Comparison of ENCODE assay signal across 1 cellular context in the genomic region with DNA sequence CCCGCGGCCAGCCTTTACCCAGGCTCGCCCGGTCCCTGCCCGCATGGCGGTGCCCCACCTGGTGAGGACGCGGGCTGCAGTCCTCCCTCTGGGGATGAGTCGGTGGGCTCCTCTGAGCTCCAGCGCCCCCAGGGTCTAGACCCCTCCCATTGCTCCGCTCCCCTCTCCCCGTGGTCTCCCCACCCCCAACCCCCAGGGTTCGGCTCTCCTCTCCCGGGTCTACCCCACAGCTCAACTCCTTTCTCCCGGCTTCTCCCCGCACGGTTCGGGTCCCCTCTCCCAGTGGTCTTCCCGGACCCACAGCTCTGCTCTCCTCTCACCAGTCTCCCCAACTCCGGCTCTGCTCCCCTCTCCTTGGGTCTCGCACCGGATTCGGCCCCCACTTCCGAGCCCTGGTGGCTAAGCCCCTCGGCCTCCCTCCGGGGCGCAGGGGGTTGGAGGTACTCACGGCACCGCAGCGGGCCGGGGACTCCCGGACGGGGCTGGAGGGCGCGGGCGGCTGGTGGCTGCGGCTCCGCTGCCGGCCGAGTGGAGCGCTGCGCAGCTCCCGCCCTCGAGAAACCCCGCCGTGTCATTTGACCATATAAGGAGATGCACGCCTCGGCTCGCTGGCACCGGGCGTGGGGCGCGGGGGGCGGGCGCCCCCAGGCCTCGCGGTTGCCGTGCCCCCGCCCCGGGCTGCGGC.
A peak's percentile ranks its signal among the peaks of the same experiment; 100 is the strongest.
TF ChIP-seq lines count a peak whose summit lies in the region.

A gene with protein sequence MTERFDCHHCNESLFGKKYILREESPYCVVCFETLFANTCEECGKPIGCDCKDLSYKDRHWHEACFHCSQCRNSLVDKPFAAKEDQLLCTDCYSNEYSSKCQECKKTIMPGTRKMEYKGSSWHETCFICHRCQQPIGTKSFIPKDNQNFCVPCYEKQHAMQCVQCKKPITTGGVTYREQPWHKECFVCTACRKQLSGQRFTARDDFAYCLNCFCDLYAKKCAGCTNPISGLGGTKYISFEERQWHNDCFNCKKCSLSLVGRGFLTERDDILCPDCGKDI (minus strand): TSS at position 530 of the 685 bp plus-strand sequence. CDS start 12,535 bp downstream, outside the sequence.

TF ChIP-seq in HepG2, 621 proteins besides CTCF, POLR2A, EP300 and RAD21 (continued from another document and continues in another):
- TF ChIP-seq, protein P1, sequence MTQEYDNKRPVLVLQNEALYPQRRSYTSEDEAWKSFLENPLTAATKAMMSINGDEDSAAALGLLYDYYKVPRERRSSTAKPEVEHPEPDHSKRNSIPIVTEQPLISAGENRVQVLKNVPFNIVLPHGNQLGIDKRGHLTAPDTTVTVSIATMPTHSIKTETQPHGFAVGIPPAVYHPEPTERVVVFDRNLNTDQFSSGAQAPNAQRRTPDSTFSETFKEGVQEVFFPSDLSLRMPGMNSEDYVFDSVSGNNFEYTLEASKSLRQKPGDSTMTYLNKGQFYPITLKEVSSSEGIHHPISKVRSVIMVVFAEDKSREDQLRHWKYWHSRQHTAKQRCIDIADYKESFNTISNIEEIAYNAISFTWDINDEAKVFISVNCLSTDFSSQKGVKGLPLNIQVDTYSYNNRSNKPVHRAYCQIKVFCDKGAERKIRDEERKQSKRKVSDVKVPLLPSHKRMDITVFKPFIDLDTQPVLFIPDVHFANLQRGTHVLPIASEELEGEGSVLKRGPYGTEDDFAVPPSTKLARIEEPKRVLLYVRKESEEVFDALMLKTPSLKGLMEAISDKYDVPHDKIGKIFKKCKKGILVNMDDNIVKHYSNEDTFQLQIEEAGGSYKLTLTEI (CRISPR knock-in tag; conservative IDR thresholded peaks at IDR 0.05): no peak
- TF ChIP-seq, protein P2, sequence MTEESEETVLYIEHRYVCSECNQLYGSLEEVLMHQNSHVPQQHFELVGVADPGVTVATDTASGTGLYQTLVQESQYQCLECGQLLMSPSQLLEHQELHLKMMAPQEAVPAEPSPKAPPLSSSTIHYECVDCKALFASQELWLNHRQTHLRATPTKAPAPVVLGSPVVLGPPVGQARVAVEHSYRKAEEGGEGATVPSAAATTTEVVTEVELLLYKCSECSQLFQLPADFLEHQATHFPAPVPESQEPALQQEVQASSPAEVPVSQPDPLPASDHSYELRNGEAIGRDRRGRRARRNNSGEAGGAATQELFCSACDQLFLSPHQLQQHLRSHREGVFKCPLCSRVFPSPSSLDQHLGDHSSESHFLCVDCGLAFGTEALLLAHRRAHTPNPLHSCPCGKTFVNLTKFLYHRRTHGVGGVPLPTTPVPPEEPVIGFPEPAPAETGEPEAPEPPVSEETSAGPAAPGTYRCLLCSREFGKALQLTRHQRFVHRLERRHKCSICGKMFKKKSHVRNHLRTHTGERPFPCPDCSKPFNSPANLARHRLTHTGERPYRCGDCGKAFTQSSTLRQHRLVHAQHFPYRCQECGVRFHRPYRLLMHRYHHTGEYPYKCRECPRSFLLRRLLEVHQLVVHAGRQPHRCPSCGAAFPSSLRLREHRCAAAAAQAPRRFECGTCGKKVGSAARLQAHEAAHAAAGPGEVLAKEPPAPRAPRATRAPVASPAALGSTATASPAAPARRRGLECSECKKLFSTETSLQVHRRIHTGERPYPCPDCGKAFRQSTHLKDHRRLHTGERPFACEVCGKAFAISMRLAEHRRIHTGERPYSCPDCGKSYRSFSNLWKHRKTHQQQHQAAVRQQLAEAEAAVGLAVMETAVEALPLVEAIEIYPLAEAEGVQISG (CRISPR knock-in tag; IDR thresholded peaks at IDR 0.05): peak; percentile 70
- no peak for TF ChIP-seq ZNF737 (CRISPR knock-in tag; IDR thresholded peaks at IDR 0.05; ENCODE audit: borderline replicate concordance)
- no peak for TF ChIP-seq NBN (conservative IDR thresholded peaks at IDR 0.05)
- no peak for TF ChIP-seq SRSF1 (optimal IDR thresholded peaks at IDR 0.05; ENCODE audit: low read depth, low read length)
- TF ChIP-seq, protein P3, sequence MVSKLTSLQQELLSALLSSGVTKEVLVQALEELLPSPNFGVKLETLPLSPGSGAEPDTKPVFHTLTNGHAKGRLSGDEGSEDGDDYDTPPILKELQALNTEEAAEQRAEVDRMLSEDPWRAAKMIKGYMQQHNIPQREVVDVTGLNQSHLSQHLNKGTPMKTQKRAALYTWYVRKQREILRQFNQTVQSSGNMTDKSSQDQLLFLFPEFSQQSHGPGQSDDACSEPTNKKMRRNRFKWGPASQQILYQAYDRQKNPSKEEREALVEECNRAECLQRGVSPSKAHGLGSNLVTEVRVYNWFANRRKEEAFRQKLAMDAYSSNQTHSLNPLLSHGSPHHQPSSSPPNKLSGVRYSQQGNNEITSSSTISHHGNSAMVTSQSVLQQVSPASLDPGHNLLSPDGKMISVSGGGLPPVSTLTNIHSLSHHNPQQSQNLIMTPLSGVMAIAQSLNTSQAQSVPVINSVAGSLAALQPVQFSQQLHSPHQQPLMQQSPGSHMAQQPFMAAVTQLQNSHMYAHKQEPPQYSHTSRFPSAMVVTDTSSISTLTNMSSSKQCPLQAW (CRISPR knock-in tag; IDR thresholded peaks at IDR 0.05): no peak
- TF ChIP-seq TEAD3 (CRISPR knock-in tag; optimal IDR thresholded peaks at IDR 0.05; ENCODE audit: borderline replicate concordance): no peak
- peak; percentile 54; the same call in 1 of the 2 replicates for TF ChIP-seq GABPB1 (CRISPR knock-in tag; IDR thresholded peaks at IDR 0.05)
- no peak for TF ChIP-seq SRSF9 (IDR thresholded peaks at IDR 0.05; ENCODE audit: borderline replicate concordance, insufficient read depth, low read depth, low read length, poor library complexity, severe bottlenecking)
- TF ChIP-seq MAF1 (CRISPR knock-in tag; IDR thresholded peaks at IDR 0.05; ENCODE audit: borderline replicate concordance): no peak
- TF ChIP-seq, protein P4, sequence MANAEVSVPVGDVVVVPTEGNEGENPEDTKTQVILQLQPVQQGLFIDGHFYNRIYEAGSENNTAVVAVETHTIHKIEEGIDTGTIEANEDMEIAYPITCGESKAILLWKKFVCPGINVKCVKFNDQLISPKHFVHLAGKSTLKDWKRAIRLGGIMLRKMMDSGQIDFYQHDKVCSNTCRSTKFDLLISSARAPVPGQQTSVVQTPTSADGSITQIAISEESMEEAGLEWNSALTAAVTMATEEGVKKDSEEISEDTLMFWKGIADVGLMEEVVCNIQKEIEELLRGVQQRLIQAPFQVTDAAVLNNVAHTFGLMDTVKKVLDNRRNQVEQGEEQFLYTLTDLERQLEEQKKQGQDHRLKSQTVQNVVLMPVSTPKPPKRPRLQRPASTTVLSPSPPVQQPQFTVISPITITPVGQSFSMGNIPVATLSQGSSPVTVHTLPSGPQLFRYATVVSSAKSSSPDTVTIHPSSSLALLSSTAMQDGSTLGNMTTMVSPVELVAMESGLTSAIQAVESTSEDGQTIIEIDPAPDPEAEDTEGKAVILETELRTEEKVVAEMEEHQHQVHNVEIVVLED (CRISPR knock-in tag; IDR thresholded peaks at IDR 0.05; ENCODE audit: borderline replicate concordance): no peak
- TF ChIP-seq NR2F2 (IDR thresholded peaks at IDR 0.05; ENCODE audit: borderline replicate concordance, low read depth): no peak
- no peak for TF ChIP-seq MTF1 (CRISPR knock-in tag; IDR thresholded peaks at IDR 0.05)
- peak; percentile 51 for TF ChIP-seq YEATS4 (CRISPR knock-in tag; IDR thresholded peaks at IDR 0.05; ENCODE audit: borderline replicate concordance)
- TF ChIP-seq, protein P5, sequence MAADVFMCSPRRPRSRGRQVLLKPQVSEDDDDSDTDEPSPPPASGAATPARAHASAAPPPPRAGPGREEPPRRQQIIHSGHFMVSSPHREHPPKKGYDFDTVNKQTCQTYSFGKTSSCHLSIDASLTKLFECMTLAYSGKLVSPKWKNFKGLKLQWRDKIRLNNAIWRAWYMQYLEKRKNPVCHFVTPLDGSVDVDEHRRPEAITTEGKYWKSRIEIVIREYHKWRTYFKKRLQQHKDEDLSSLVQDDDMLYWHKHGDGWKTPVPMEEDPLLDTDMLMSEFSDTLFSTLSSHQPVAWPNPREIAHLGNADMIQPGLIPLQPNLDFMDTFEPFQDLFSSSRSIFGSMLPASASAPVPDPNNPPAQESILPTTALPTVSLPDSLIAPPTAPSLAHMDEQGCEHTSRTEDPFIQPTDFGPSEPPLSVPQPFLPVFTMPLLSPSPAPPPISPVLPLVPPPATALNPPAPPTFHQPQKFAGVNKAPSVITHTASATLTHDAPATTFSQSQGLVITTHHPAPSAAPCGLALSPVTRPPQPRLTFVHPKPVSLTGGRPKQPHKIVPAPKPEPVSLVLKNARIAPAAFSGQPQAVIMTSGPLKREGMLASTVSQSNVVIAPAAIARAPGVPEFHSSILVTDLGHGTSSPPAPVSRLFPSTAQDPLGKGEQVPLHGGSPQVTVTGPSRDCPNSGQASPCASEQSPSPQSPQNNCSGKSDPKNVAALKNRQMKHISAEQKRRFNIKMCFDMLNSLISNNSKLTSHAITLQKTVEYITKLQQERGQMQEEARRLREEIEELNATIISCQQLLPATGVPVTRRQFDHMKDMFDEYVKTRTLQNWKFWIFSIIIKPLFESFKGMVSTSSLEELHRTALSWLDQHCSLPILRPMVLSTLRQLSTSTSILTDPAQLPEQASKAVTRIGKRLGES (CRISPR knock-in tag; IDR thresholded peaks at IDR 0.05; ENCODE audit: borderline replicate concordance): no peak
- TF ChIP-seq ZNF841 (CRISPR knock-in tag; IDR thresholded peaks at IDR 0.05; ENCODE audit: borderline replicate concordance): peak; percentile 79; the same call in 1 of the 2 replicates
- TF ChIP-seq KDM1A (CRISPR knock-in tag; IDR thresholded peaks at IDR 0.05): no peak
- no peak for TF ChIP-seq PHF5A (CRISPR knock-in tag; IDR thresholded peaks at IDR 0.05; ENCODE audit: low read depth, unreplicated experiment)
- 0 out of 2 replicates have a peak, but pooled peaks have one; percentile 42 for TF ChIP-seq ZNF441 (CRISPR knock-in tag; IDR thresholded peaks at IDR 0.05; ENCODE audit: borderline replicate concordance)
- no peak for TF ChIP-seq ZNF83 (CRISPR knock-in tag; IDR thresholded peaks at IDR 0.05; ENCODE audit: borderline replicate concordance)
- no peak for TF ChIP-seq ZNF256 (CRISPR knock-in tag; conservative IDR thresholded peaks at IDR 0.05)
- TF ChIP-seq TOPORS (CRISPR knock-in tag; IDR thresholded peaks at IDR 0.05): 0 out of 2 replicates have a peak, but pooled peaks have one; percentile 42
- no peak for TF ChIP-seq HDAC6 (IDR thresholded peaks at IDR 0.05; ENCODE audit: low read depth, low read length)
- TF ChIP-seq, protein P6, sequence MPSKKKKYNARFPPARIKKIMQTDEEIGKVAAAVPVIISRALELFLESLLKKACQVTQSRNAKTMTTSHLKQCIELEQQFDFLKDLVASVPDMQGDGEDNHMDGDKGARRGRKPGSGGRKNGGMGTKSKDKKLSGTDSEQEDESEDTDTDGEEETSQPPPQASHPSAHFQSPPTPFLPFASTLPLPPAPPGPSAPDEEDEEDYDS (CRISPR knock-in tag; IDR thresholded peaks at IDR 0.05): no peak
- TF ChIP-seq NFYC (CRISPR knock-in tag; IDR thresholded peaks at IDR 0.05): no peak
- no peak; the same call in 1 of the 2 replicates for TF ChIP-seq HNF4G (IDR thresholded peaks at IDR 0.05; ENCODE audit: borderline replicate concordance, low read depth, low read length)
- TF ChIP-seq HNF4G (CRISPR knock-in tag; IDR thresholded peaks at IDR 0.05; ENCODE audit: borderline replicate concordance, low read depth): no peak
- TF ChIP-seq TSC22D2 (CRISPR knock-in tag; IDR thresholded peaks at IDR 0.05; ENCODE audit: borderline replicate concordance): no peak
- TF ChIP-seq, protein P7, sequence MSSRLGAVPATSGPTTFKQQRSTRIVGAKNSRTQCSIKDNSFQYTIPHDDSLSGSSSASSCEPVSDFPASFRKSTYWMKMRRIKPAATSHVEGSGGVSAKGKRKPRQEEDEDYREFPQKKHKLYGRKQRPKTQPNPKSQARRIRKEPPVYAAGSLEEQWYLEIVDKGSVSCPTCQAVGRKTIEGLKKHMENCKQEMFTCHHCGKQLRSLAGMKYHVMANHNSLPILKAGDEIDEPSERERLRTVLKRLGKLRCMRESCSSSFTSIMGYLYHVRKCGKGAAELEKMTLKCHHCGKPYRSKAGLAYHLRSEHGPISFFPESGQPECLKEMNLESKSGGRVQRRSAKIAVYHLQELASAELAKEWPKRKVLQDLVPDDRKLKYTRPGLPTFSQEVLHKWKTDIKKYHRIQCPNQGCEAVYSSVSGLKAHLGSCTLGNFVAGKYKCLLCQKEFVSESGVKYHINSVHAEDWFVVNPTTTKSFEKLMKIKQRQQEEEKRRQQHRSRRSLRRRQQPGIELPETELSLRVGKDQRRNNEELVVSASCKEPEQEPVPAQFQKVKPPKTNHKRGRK (CRISPR knock-in tag; IDR thresholded peaks at IDR 0.05): no peak
- TF ChIP-seq, protein P8, sequence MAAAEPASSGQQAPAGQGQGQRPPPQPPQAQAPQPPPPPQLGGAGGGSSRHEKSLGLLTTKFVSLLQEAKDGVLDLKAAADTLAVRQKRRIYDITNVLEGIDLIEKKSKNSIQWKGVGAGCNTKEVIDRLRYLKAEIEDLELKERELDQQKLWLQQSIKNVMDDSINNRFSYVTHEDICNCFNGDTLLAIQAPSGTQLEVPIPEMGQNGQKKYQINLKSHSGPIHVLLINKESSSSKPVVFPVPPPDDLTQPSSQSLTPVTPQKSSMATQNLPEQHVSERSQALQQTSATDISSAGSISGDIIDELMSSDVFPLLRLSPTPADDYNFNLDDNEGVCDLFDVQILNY (CRISPR knock-in tag; conservative IDR thresholded peaks at IDR 0.05): peak; percentile 67; the same call in 1 of the 2 replicates
- TF ChIP-seq ZNF572 (CRISPR knock-in tag; IDR thresholded peaks at IDR 0.05): 0 out of 2 replicates have a peak, but pooled peaks have one; percentile 17
- no peak for TF ChIP-seq ZNF850 (CRISPR knock-in tag; conservative IDR thresholded peaks at IDR 0.05)
- no peak for TF ChIP-seq ZNF160 (CRISPR knock-in tag; IDR thresholded peaks at IDR 0.05)
- TF ChIP-seq FOXA3 (CRISPR knock-in tag; IDR thresholded peaks at IDR 0.05): no peak; the same call in 1 of the 2 replicates
- no peak for TF ChIP-seq PAWR (CRISPR knock-in tag; IDR thresholded peaks at IDR 0.05; ENCODE audit: borderline replicate concordance)
- TF ChIP-seq FOXP1 (IDR thresholded peaks at IDR 0.05): no peak
- no peak for TF ChIP-seq FOXP1 (CRISPR knock-in tag; IDR thresholded peaks at IDR 0.05)
- no peak for TF ChIP-seq DNMT3B (CRISPR knock-in tag; conservative IDR thresholded peaks at IDR 0.05)
- no peak for TF ChIP-seq ZFP37 (CRISPR knock-in tag; IDR thresholded peaks at IDR 0.05; ENCODE audit: borderline replicate concordance)
- no peak for TF ChIP-seq NAIF1 (CRISPR knock-in tag; IDR thresholded peaks at IDR 0.05; ENCODE audit: borderline replicate concordance)
- no peak for TF ChIP-seq U2AF1 (optimal IDR thresholded peaks at IDR 0.05; ENCODE audit: low read depth, low read length)
- TF ChIP-seq ZBTB3 (CRISPR knock-in tag; IDR thresholded peaks at IDR 0.05; ENCODE audit: borderline replicate concordance, low read depth): no peak
- no peak for TF ChIP-seq GTF2F1 (IDR thresholded peaks at IDR 0.05; ENCODE audit: low read length)
- TF ChIP-seq, protein P9, sequence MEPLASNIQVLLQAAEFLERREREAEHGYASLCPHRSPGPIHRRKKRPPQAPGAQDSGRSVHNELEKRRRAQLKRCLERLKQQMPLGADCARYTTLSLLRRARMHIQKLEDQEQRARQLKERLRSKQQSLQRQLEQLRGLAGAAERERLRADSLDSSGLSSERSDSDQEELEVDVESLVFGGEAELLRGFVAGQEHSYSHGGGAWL (CRISPR knock-in tag; IDR thresholded peaks at IDR 0.05): no peak
- no peak for TF ChIP-seq KLF16 (CRISPR knock-in tag; IDR thresholded peaks at IDR 0.05)
- TF ChIP-seq HNRNPH1 (optimal IDR thresholded peaks at IDR 0.05; ENCODE audit: low read depth, low read length): no peak
- TF ChIP-seq FLYWCH1 (CRISPR knock-in tag; IDR thresholded peaks at IDR 0.05): no peak
- TF ChIP-seq ZFP36 (IDR thresholded peaks at IDR 0.05; ENCODE audit: borderline replicate concordance, low read depth, low read length, partially characterized antibody): no peak
- TF ChIP-seq HOXA9 (CRISPR knock-in tag; IDR thresholded peaks at IDR 0.05; ENCODE audit: borderline replicate concordance): no peak
- TF ChIP-seq SAP130 (CRISPR knock-in tag; IDR thresholded peaks at IDR 0.05; ENCODE audit: low read depth): peak; percentile 32; the same call in 1 of the 2 replicates
- no peak; the same call in 1 of the 2 replicates for TF ChIP-seq ZNF746 (CRISPR knock-in tag; IDR thresholded peaks at IDR 0.05)
- no peak for TF ChIP-seq FOXK2 (IDR thresholded peaks at IDR 0.05)
